In genomic region chr2:6512584-6512983, GRCh38 we compare ENCODE assay signal across 11 cellular contexts.
"Had no signal": no experiment of that assay in that cellular context is flagged by ENCODE, and none has a peak within 500 bp of the region (broad histone marks: within the 10 kb centered on the region; RNA-seq: fewer than 3 reads in every experiment).

No MANE protein-coding gene starts in this region.

- ATAC-seq: GM23338, HCT116 had no signal

- DNase-seq: GM23248, GOT3, H7, H9, HCEC 1CT, HFFc6 had no signal

- H3K36me3 ChIP-seq: HAP-1 had no signal

- FAIRE-seq: H1, H54 had no signal

- H3K4me1 Mint-ChIP-seq: GM23338 had no signal

- H3K9me3 ChIP-seq: HAP-1 had no signal

- H3K4me3 ChIP-seq: GM23248, GM23338, HAP-1 had no signal

- H3K4me3 Mint-ChIP-seq: GM23338, H9, HFFc6 had no signal

- H3K27ac Mint-ChIP-seq: GM23338, HFFc6 had no signal

- H3K9me3 Mint-ChIP-seq: H9 had no signal

- H3K27ac ChIP-seq: GM23248 had no signal

- H3K4me1 ChIP-seq: HAP-1 had no signal
